Comparison of ENCODE assay signal across 1 cellular context in the genomic region with DNA sequence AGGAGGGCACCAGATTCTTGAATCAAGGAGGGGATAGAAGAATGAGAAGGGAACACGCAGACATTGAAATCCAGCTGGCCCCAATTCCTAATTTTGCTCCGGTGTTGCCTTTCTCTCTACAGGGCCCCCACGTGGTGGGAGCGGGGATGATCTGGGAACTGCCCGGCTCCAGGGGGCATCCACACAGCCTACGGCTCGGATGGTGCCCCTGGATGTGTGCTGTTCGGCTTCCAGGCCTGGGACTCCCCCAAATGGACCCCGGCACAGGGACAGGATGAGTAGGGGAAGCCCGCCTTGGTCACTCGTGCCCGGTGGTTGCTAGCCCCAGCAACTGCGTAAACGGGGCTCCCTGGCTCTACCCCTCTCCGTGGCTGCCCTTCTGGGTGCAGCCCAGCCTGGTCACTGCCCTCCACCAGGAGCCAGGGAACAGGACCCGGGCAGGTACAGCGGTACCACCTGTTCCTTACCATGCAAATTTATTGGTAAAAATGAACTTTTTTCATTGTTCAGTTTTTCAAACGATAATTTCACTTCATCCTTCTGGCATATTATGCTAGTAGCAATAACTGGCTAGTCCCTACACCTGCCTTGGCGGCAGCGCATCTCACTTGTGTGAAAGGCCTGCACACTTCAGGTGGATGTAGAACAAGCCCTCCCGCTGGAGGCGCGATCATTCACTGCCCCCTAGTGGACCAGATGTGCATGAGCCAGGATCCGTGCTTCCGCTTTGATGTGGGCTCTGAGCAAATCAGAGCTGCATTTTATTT.
A peak's percentile ranks its signal among the peaks of the same experiment; 100 is the strongest.
TF ChIP-seq lines count a peak whose summit lies in the region.

No MANE protein-coding gene starts in this region.

TF ChIP-seq in HepG2, 621 proteins besides CTCF, POLR2A, EP300 and RAD21 (continued from another document):
- TF ChIP-seq ZBTB33 (CRISPR knock-in tag; IDR thresholded peaks at IDR 0.05) (no peak), RFX1 (IDR thresholded peaks at IDR 0.05) (no peak), JUN (CRISPR knock-in tag; IDR thresholded peaks at IDR 0.05) (no peak), ZFX (CRISPR knock-in tag; IDR thresholded peaks at IDR 0.05; ENCODE audit: low read depth) (peak; percentile 42; the same call in 1 of the 2 replicates), NR3C1 (CRISPR knock-in tag; IDR thresholded peaks at IDR 0.05) (no peak), ELF1 (CRISPR knock-in tag; IDR thresholded peaks at IDR 0.05) (peak; percentile 61; the same call in 1 of the 2 replicates), ERF (CRISPR knock-in tag; IDR thresholded peaks at IDR 0.05) (peak; percentile 23; the same call in 1 of the 2 replicates)
